ENCODE assay signal across 26 cellular contexts in genomic region chr17:42702446-42702845, GRCh38. TPM values are rescaled to one million over a fixed set of nuclear protein-coding genes. Genes with fewer than 3 reads are reported as not detected.
"Had no signal": no experiment of that assay in that cellular context is flagged by ENCODE, and none has a peak within 500 bp of the region (broad histone marks: within the 10 kb centered on the region; RNA-seq: fewer than 3 reads in every experiment).

No MANE protein-coding gene starts in this region.

- H3K27me3 ChIP-seq: brain microvascular endothelial cell, dorsolateral prefrontal cortex, foreskin keratinocyte, spleen, thyroid gland had no signal

- FAIRE-seq: colon, keratinocyte, urothelium cell line had no signal

- H3K9me3 ChIP-seq: lower lobe of right lung, spleen, thyroid gland had no signal

- ATAC-seq: activated CD4-positive, CD25-positive, alpha-beta regulatory T cell treated with anti-CD3 and anti-CD28 coated beads, Interleukin-2, amount 50 U/mL, for 24 hours; activated CD8-positive, alpha-beta T cell treated with anti-CD3 and anti-CD28 coated beads, Interleukin-2, amount 10 ng/mL, durations not matched to agents 7 days and 5 days; activated naive CD8-positive, alpha-beta T cell treated with anti-CD3 and anti-CD28 coated beads, Interleukin-2, amount 50 U/mL, for 24 hours; foreskin keratinocyte; lower lobe of right lung; natural killer cell treated with Interleukin-12 subunit alpha and Interleukin-12 subunit beta and Interleukin-15 and Interleukin-18, amount 100 ng/mL, for 72 hours had no signal

- H3K4me3 ChIP-seq: dorsolateral prefrontal cortex, lower lobe of right lung, spleen, thyroid gland had no signal

- DNase-seq: activated CD4-positive, alpha-beta T cell treated with anti-CD3 and anti-CD28 coated beads, Interleukin-2, amount 10 ng/mL, durations not matched to agents 7 days and 5 days; activated CD8-positive, alpha-beta memory T cell treated with anti-CD3 and anti-CD28 coated beads, Interleukin-2, amount 50 U/mL, for 4 hours; activated CD8-positive, alpha-beta T cell treated with anti-CD3 and anti-CD28 coated beads, Interleukin-2, amount 10 ng/mL, durations not matched to agents 7 days and 5 days; activated effector memory CD4-positive, alpha-beta T cell treated with Interleukin-2 at 50 U/mL for 16 hours; activated naive CD4-positive, alpha-beta T cell treated with anti-CD3 and anti-CD28 coated beads, Interleukin-2, amount 10 ng/mL, durations not matched to agents 7 days and 5 days; activated naive CD8-positive, alpha-beta T cell treated with anti-CD3 and anti-CD28 coated beads, Interleukin-2, amount 50 U/mL, for 24 hours; activated T-cell treated with anti-CD3 and anti-CD28 coated beads, Interleukin-2, amount 50 U/mL, for 48 hours; anterior cingulate cortex; brain microvascular endothelial cell; central memory CD4-positive, alpha-beta T cell; dorsolateral prefrontal cortex; foreskin keratinocyte; hypothalamus; lower lobe of right lung; nucleus accumbens; retina; spleen; stimulated activated CD4-positive, alpha-beta T cell treated with anti-CD3 and anti-CD28 coated beads, Interleukin-4, amount 100 ng/mL, for 4 hours; stimulated activated naive CD4-positive, alpha-beta T cell treated with Interleukin-2 at 50 U/mL for 16 hours; thyroid gland had no signal

- H3K27ac ChIP-seq: brain microvascular endothelial cell, epithelial cell of prostate, foreskin keratinocyte, lower lobe of right lung, spleen, thyroid gland had no signal

- H3K4me1 ChIP-seq: foreskin keratinocyte, lower lobe of right lung had no signal

RNA-seq across cellular contexts. Expression of gene CCR10, which starts 20.8 kb away (rescaled TPM):
- total RNA-seq: natural killer cell treated with Interleukin-12 subunit alpha and Interleukin-12 subunit beta and Interleukin-15 and Interleukin-18, amount 100 ng/mL, for 72 hours had no signal
